Comparison of ENCODE assay signal across 11 cellular contexts in genomic region chr12:114680498-114681148, GRCh38. TPM values are rescaled to one million over a fixed set of nuclear protein-coding genes. Genes with fewer than 3 reads are reported as not detected.
DNase-seq lines count a peak whose midpoint lies in the region; ATAC-seq and TF ChIP-seq lines count a peak whose summit lies in the region.
"Had no signal": no experiment of that assay in that cellular context is flagged by ENCODE, and none has a peak within 500 bp of the region (broad histone marks: within the 10 kb centered on the region; RNA-seq: fewer than 3 reads in every experiment).

No MANE protein-coding gene starts in this region.

- H3K9me3 ChIP-seq in IMR-90 (ENCODE audit: control insufficient read depth, insufficient read depth, low read length) = no peaks in the 10 kb centered on the region
- no peaks in the 10 kb centered on the region for H3K9me3 ChIP-seq in colonic mucosa
- no peaks in the 10 kb centered on the region for H3K9me3 ChIP-seq in mesenchymal stem cell (ENCODE audit: control insufficient read depth, low read length)
- H3K9me3 ChIP-seq in tibial artery = no peaks in the 10 kb centered on the region

- H3K4me1 ChIP-seq in IMR-90 (ENCODE audit: control insufficient read depth, insufficient read depth, low read length) (peaks cover 19% of the 10 kb centered on the region), colonic mucosa (no peaks in the 10 kb centered on the region), mesenchymal stem cell (ENCODE audit: control insufficient read depth, insufficient read depth, low read depth, low read length) (peaks cover 16% of the 10 kb centered on the region), tibial artery (peaks cover 0 to 25% (median 8%) of the 10 kb centered on the region in 4 donors)

- dilution Hi-C loops in IMR-90 (cut with HindIII; ENCODE audit: low sequenced_read_pairs, unreplicated experiment) = no loop called here

- H3K27ac ChIP-seq in IMR-90 (ENCODE audit: insufficient read depth, low read length) (peak overlapping the region; percentile 95), colonic mucosa (no peak overlapping the region), mesenchymal stem cell (ENCODE audit: low read length, poor library complexity, severe bottlenecking) (no peak overlapping the region), tibial artery (no peak overlapping the region)
- H3K27ac ChIP-seq: neural progenitor cell had no signal

- no peak for TF ChIP-seq RAD21 in IMR-90 (IDR thresholded peaks at IDR 0.05; ENCODE audit: low read length)

- no peak for TF ChIP-seq POLR2A in IMR-90 (IDR thresholded peaks at IDR 0.05; ENCODE audit: low read depth, low read length)

- H2BK120ac ChIP-seq in IMR-90 (ENCODE audit: low read depth, low read length) (peak overlapping the region; percentile 81), mesenchymal stem cell (ENCODE audit: low read depth, low read length) (no peak overlapping the region)

- H3K4ac ChIP-seq in IMR-90 (ENCODE audit: low read depth, low read length) = peak overlapping the region; percentile 83
- H3K4ac ChIP-seq in mesenchymal stem cell (ENCODE audit: low read depth in 1 of 2, low read length in 2 of 2) = peak overlapping the region in 1 of 2 experiments; percentile 17

- H4K5ac ChIP-seq in IMR-90 (ENCODE audit: low read depth, low read length) = peak overlapping the region; percentile 52; the same call in 1 of the 2 replicates

- H2BK5ac ChIP-seq in IMR-90 (ENCODE audit: low read depth, low read length, poor library complexity, severe bottlenecking) (peak overlapping the region; percentile 89), mesenchymal stem cell (ENCODE audit: low read depth, low read length, poor library complexity, severe bottlenecking) (no peak overlapping the region)

- no peak for DNase-seq in IMR-90
- DNase-seq in colonic mucosa = no peak
- DNase-seq in mesenchymal stem cell = peak; percentile 43
- DNase-seq in tibial artery = no peak
- no peak for DNase-seq in activated naive CD4-positive, alpha-beta T cell treated with anti-CD3 and anti-CD28 coated beads, Interleukin-2, amount 50 U/mL, for 16 hours
- no peak for DNase-seq in T1000 (lab: John Stamatoyannopoulos, UW)
- DNase-seq in NCI-H2171 treated with DMSO at 0.1 percent for 48 hours (lab: John Stamatoyannopoulos, UW) = no peak
- no peak for DNase-seq in NCI-H345 (lab: John Stamatoyannopoulos, UW)
- DNase-seq: T-helper 2 cell had no signal

- CTCF ChIA-PET in IMR-90 (lab: Yijun Ruan, JAX) = interaction anchor here (0.6 kb wide), 1 partner anchor 108 kb away, joined by 3 read pairs; no protein-coding TSS in a partner anchor

- POLR2A ChIA-PET in IMR-90 (lab: Charles Lee; ENCODE audit: unreplicated experiment) = no interaction called here

- peak overlapping the region; percentile 75 for H2BK20ac ChIP-seq in IMR-90 (ENCODE audit: low read depth, low read length)

- H4K20me1 ChIP-seq in IMR-90 (ENCODE audit: insufficient read depth, low read length) = peaks cover 20% of the 10 kb centered on the region

- peak overlapping the region; percentile 45; the same call in 1 of the 2 replicates for H2AK5ac ChIP-seq in IMR-90 (ENCODE audit: low read depth, low read length)
- no peak overlapping the region for H2AK5ac ChIP-seq in mesenchymal stem cell (ENCODE audit: low read length, severe bottlenecking)

- H3K4me2 ChIP-seq in IMR-90 (ENCODE audit: low read depth, low read length) (peak overlapping the region; percentile 95), mesenchymal stem cell (ENCODE audit: low read length, poor library complexity, severe bottlenecking) (no peak overlapping the region)
- H3K4me2 ChIP-seq: neural progenitor cell had no signal

- intact Hi-C loops in IMR-90 (cut with micrococcal nuclease) (loop anchor here (1.0 to 5.0 kb wide), 7 partner anchors 7 to 1072 kb away; no protein-coding TSS in a partner anchor), colonic mucosa (cut with DNase I) (loop anchor here (10.0 kb wide), 1 partner anchor 794 kb away; no protein-coding TSS in a partner anchor), tibial artery (cut with DNase I; ENCODE audit: low total_unique reads) (no loop called here)

- H3K14ac ChIP-seq in IMR-90 (replicated peaks; ENCODE audit: low read depth, low read length) = peak overlapping the region; percentile 97
- no peak overlapping the region for H3K14ac ChIP-seq in mesenchymal stem cell (ENCODE audit: low read length in 2 of 2)

- peak overlapping the region; percentile 83 for H3K23ac ChIP-seq in IMR-90 (ENCODE audit: low read depth, low read length)
- no peak overlapping the region for H3K23ac ChIP-seq in mesenchymal stem cell (ENCODE audit: low read length in 2 of 2)

- H2AK9ac ChIP-seq in IMR-90 (replicated peaks; ENCODE audit: low read depth, low read length, poor library complexity) = no peak overlapping the region

- no peaks in the 10 kb centered on the region for H3K27me3 ChIP-seq in IMR-90 (ENCODE audit: control insufficient read depth, insufficient read depth, low read length)
- no peaks in the 10 kb centered on the region for H3K27me3 ChIP-seq in colonic mucosa
- peaks cover 0 to 63% of the 10 kb centered on the region in 2 experiments for H3K27me3 ChIP-seq in mesenchymal stem cell (ENCODE audit: control insufficient read depth in 1 of 2, insufficient read depth in 1 of 2, low read length in 2 of 2)
- H3K27me3 ChIP-seq in tibial artery = no peaks in the 10 kb centered on the region

- peak overlapping the region; percentile 99 for H3K9ac ChIP-seq in IMR-90 (ENCODE audit: low read depth, low read length)
- H3K9ac ChIP-seq in colonic mucosa (ENCODE audit: low read depth in 2 of 2, low read length in 2 of 2) = peak overlapping the region; percentile 3 to 39
- peak overlapping the region; percentile 100 for H3K9ac ChIP-seq in mesenchymal stem cell (ENCODE audit: low read length)
- H3K9ac ChIP-seq: neural progenitor cell had no signal

- no peak overlapping the region for H2BK12ac ChIP-seq in mesenchymal stem cell (ENCODE audit: low read length in 2 of 2)

- in situ Hi-C loops in IMR-90 (cut with MboI; ENCODE audit: low sequenced_read_pairs) = no loop called here

- no CpG with 5 or more reads among the region's 12 CpGs for WGBS in IMR-90 (ENCODE audit: extremely low coverage in 2 of 2, insufficient read length in 1 of 2), 2 experiments
- 17% methylated on average over 11 of the region's 12 CpGs for WGBS in mesenchymal stem cell

- ATAC-seq in IMR-90 (ENCODE audit: low read depth) = no peak

- H2AFZ ChIP-seq in IMR-90 (replicated peaks; ENCODE audit: low read length, poor library complexity) (no peak overlapping the region), mesenchymal stem cell (ENCODE audit: low read depth, low read length) (no peak overlapping the region)
- H2AFZ ChIP-seq: neural progenitor cell had no signal

- peak overlapping the region; percentile 69 for H3K4me3 ChIP-seq in IMR-90 (ENCODE audit: insufficient read depth, low read depth, low read length)
- no peak overlapping the region for H3K4me3 ChIP-seq in colonic mucosa
- H3K4me3 ChIP-seq in mesenchymal stem cell (ENCODE audit: insufficient read depth in 1 of 2, low read depth in 1 of 2, low read length in 2 of 2) = peak overlapping the region in 1 of 2 experiments; percentile 88
- peak overlapping the region; percentile 58 to 74 for H3K4me3 ChIP-seq in tibial artery
- H3K4me3 ChIP-seq: neural progenitor cell had no signal

- H3K79me1 ChIP-seq in IMR-90 (ENCODE audit: low read depth in 1 of 2, low read length in 2 of 2) (peaks cover 0 to 10% of the 10 kb centered on the region in 2 experiments; a peak in 1 of 4 replicates), mesenchymal stem cell (replicated peaks; ENCODE audit: low read length, poor library complexity, severe bottlenecking) (no peaks in the 10 kb centered on the region)

- H2BK15ac ChIP-seq in IMR-90 (ENCODE audit: low read depth, low read length) (peak overlapping the region; percentile 31; the same call in 1 of the 3 replicates), mesenchymal stem cell (ENCODE audit: low read depth, poor library complexity, severe bottlenecking) (no peak overlapping the region)

- H4K91ac ChIP-seq in IMR-90 (ENCODE audit: insufficient read depth, low read depth, low read length) (peak overlapping the region; percentile 80), mesenchymal stem cell (ENCODE audit: low read length) (no peak overlapping the region)

- no peaks in the 10 kb centered on the region for H3K9me1 ChIP-seq in IMR-90 (ENCODE audit: insufficient read depth, low read length)

- H3K18ac ChIP-seq in IMR-90 (ENCODE audit: low read depth, low read length) (peak overlapping the region; percentile 84), mesenchymal stem cell (ENCODE audit: low read depth in 1 of 2, low read length in 2 of 2) (peak overlapping the region; percentile 18 to 42)

- H4K8ac ChIP-seq in IMR-90 (ENCODE audit: low read depth in 2 of 2, low read length in 2 of 2) (peak overlapping the region; percentile 2 to 54; a peak in 2 of 4 replicates), mesenchymal stem cell (ENCODE audit: low read length) (no peak overlapping the region)

- H3K56ac ChIP-seq in IMR-90 (ENCODE audit: extremely low read depth, insufficient read depth, low read length) = peak overlapping the region; percentile 97

- no peak for TF ChIP-seq CTCF in IMR-90 (conservative IDR thresholded peaks at IDR 0.05; ENCODE audit: low read depth, low read length)
- no peak for TF ChIP-seq CTCF in colonic mucosa (IDR thresholded peaks at IDR 0.05)
- no peak for TF ChIP-seq CTCF in tibial artery (IDR thresholded peaks at IDR 0.05)

- BruUV-seq in IMR-90 (replicated peaks; lab: Mats Ljungman, UMichigan) = no TSS peak

- H3K36me3 ChIP-seq in IMR-90 (ENCODE audit: control insufficient read depth, insufficient read depth, low read length) = peaks cover 41% of the 10 kb centered on the region
- H3K36me3 ChIP-seq in colonic mucosa = no peaks in the 10 kb centered on the region
- H3K36me3 ChIP-seq in mesenchymal stem cell (ENCODE audit: control insufficient read depth in 1 of 2, insufficient read depth in 2 of 2, low read depth in 1 of 2, low read length in 2 of 2) = peaks cover 0 to 57% of the 10 kb centered on the region in 2 experiments
- H3K36me3 ChIP-seq in tibial artery = peaks cover 0 to 11% (median 9%) of the 10 kb centered on the region in 3 donors
- H3K36me3 ChIP-seq: neural progenitor cell had no signal

TF ChIP-seq in IMR-90, 13 proteins besides CTCF, POLR2A, EP300 and RAD21 (continues in another document):
- TF ChIP-seq FOS (IDR thresholded peaks at IDR 0.05; ENCODE audit: low read depth, low read length) (no peak), RFX5 (IDR thresholded peaks at IDR 0.05; ENCODE audit: low read depth, low read length) (no peak), SMC3 (IDR thresholded peaks at IDR 0.05; ENCODE audit: low read depth, low read length) (no peak), CHD1 (IDR thresholded peaks at IDR 0.05; ENCODE audit: low read depth, low read length) (0 out of 2 replicates have a peak, but pooled peaks have one; percentile 81)

RNA-seq across cellular contexts. Expression of gene TBX3, which starts 3.4 kb away (rescaled TPM):
- total RNA-seq in IMR-90 (2012; rRNA removed) (15.8 and 18.6 TPM in 2 replicates), colonic mucosa (1 to 10 TPM; 4.8 to 7.2 TPM)
- 40.5 and 44.9 TPM in 2 replicates for polyA plus RNA-seq in IMR-90 (2012; rRNA removed)
- polyA plus RNA-seq in IMR-90 (2012; cell fraction: cytosol; rRNA removed) = 13.1 and 30.1 TPM in 2 replicates
- polyA plus RNA-seq in IMR-90 (2012; cell fraction: nucleus; rRNA removed; ENCODE audit: low replicate concordance) = 165 and 239 TPM in 2 replicates
- polyA plus RNA-seq in mesenchymal stem cell (2013, experiment 1 of 2) = 59.8 TPM
- 57.6 TPM for polyA plus RNA-seq in mesenchymal stem cell (2013, experiment 2 of 2)
- total RNA-seq: G401 had no signal

Comparison
In these comparisons a context has a peak if more than half of its experiments do, and no peak if none do; other contexts are left out.
1. H3K9ac ChIP-seq: peak in every context shown above with its lines; median percentile 100 in mesenchymal stem cell; 99 in IMR-90; 21 in colonic mucosa.